28 cellular contexts compared by ENCODE assay signal in genomic region chr7:141742229-141742628, GRCh38. TPM values are rescaled to one million over a fixed set of nuclear protein-coding genes. Genes with fewer than 3 reads are reported as not detected.
"Had no signal": no experiment of that assay in that cellular context is flagged by ENCODE, and none has a peak within 500 bp of the region (broad histone marks: within the 10 kb centered on the region; RNA-seq: fewer than 3 reads in every experiment).

No MANE protein-coding gene starts in this region.

- H3K27ac Mint-ChIP-seq: activated B cell treated with CpG ODN at 0.5 μM for 24 hours; activated naive CD4-positive, alpha-beta T cell treated with anti-CD3 and anti-CD28 coated beads for 36 hours; mesothelial cell of epicardium; T-helper 2 cell treated with Interferon-gamma antibody and Interleukin-4, amounts not matched to agents 5 μg/mL and 100 μg/mL, for 36 hours had no signal

- H3K9me3 ChIP-seq: colonic mucosa, gastrocnemius medialis, psoas muscle, thoracic aorta had no signal

- H3K4me1 ChIP-seq: colonic mucosa, parathyroid adenoma had no signal

- H3K4me2 ChIP-seq: smooth muscle cell had no signal

- H3K27me3 Mint-ChIP-seq: activated B cell treated with CpG ODN at 0.5 μM for 24 hours; naive thymus-derived CD4-positive, alpha-beta T cell had no signal

- H3K4me3 Mint-ChIP-seq: activated B cell treated with CpG ODN at 0.5 μM for 24 hours; activated naive CD4-positive, alpha-beta T cell treated with anti-CD3 and anti-CD28 coated beads for 36 hours; mesothelial cell of epicardium; T-helper 2 cell treated with Interferon-gamma antibody and Interleukin-4, amounts not matched to agents 5 μg/mL and 100 μg/mL, for 36 hours had no signal

- DNase-seq: activated B cell treated with CpG ODN at 0.5 μM for 24 hours; activated CD4-positive, alpha-beta T cell treated with anti-CD3 and anti-CD28 coated beads, Interleukin-2, amount 50 U/mL, for 4 hours; activated CD8-positive, alpha-beta memory T cell treated with anti-CD3 and anti-CD28 coated beads, Interleukin-2, amount 50 U/mL, for 48 hours; activated effector memory CD4-positive, alpha-beta T cell treated with anti-CD3 and anti-CD28 coated beads, Interleukin-2, amount 50 U/mL, for 16 hours; activated naive CD4-positive, alpha-beta T cell treated with anti-CD3 and anti-CD28 coated beads for 36 hours; colonic mucosa; effector memory CD4-positive, alpha-beta T cell; erythroblast; gastrocnemius medialis; hippocampal formation; kidney; left colon; naive thymus-derived CD4-positive, alpha-beta T cell; psoas muscle; stimulated activated CD4-positive, alpha-beta T cell treated with anti-CD3 and anti-CD28 coated beads, Interleukin-1b, Interleukin-23, amount 100 ng/mL, for 48 hours; stimulated activated CD4-positive, alpha-beta T cell treated with anti-CD3 and anti-CD28 coated beads, Interleukin-4, amount 100 ng/mL, for 4 hours; stimulated activated CD8-positive, alpha-beta memory T cell treated with anti-CD3 and anti-CD28 coated beads, Interleukin-4, amount 100 ng/mL, for 48 hours; stimulated activated naive CD4-positive, alpha-beta T cell; T-helper 1 cell had no signal

- H2AFZ ChIP-seq: parathyroid adenoma had no signal

- ATAC-seq: gastrocnemius medialis; left colon; naive thymus-derived CD4-positive, alpha-beta T cell; psoas muscle had no signal

- H3K4me3 ChIP-seq: colonic mucosa, gastrocnemius medialis, psoas muscle, smooth muscle cell, thoracic aorta had no signal

- H3K27ac ChIP-seq: colonic mucosa, gastrocnemius medialis, parathyroid adenoma, psoas muscle, thoracic aorta had no signal

- H3K27me3 ChIP-seq: colonic mucosa, gastrocnemius medialis had no signal

- H3K9ac ChIP-seq: parathyroid adenoma had no signal

- H3K9me3 Mint-ChIP-seq: activated B cell treated with CpG ODN at 0.5 μM for 24 hours; activated naive CD4-positive, alpha-beta T cell treated with anti-CD3 and anti-CD28 coated beads for 36 hours; mesothelial cell of epicardium; T-helper 2 cell treated with Interferon-gamma antibody and Interleukin-4, amounts not matched to agents 5 μg/mL and 100 μg/mL, for 36 hours had no signal

RNA-seq across cellular contexts. Expression of gene TAS2R3, which starts 21.7 kb away (rescaled TPM):
- polyA plus RNA-seq: liver; naive thymus-derived CD4-positive, alpha-beta T cell; neural cell; smooth muscle cell had no signal

RNA-seq across cellular contexts. Expression of gene WEE2, which starts 34.1 kb away (rescaled TPM):
- total RNA-seq: activated B cell treated with CpG ODN at 0.5 μM for 24 hours; activated naive CD4-positive, alpha-beta T cell treated with anti-CD3 and anti-CD28 coated beads for 36 hours; bronchial epithelial cell; colonic mucosa; gastrocnemius medialis; left colon; liver; mesothelial cell of epicardium; psoas muscle; smooth muscle cell; subcutaneous adipose tissue; thoracic aorta had no signal
- polyA plus RNA-seq: liver; naive thymus-derived CD4-positive, alpha-beta T cell; psoas muscle; smooth muscle cell had no signal

RNA-seq across cellular contexts. Expression of gene TAS2R4, which starts 34.2 kb away (rescaled TPM):
- polyA plus RNA-seq: naive thymus-derived CD4-positive, alpha-beta T cell; smooth muscle cell had no signal
